7 cellular contexts compared by ENCODE assay signal in the genomic region with DNA sequence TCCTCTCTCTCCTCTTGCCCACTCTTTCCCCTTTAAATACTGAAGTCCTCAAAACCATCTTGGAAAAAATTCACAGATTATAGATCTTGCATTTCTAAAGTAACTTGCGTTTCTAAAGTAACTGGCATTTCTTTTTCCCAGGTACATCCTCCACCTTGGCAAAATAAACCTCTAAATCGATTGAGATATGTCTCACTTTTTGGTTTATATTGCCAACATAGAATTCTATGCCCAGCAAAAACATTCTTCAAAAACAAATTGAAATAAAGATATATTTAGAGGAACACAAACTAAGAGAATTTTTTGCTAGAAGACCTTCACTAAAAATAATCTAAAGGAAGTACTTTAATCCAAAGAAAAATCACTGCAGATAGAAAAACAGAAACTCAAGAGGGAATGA.
"Had no signal": no experiment of that assay in that cellular context is flagged by ENCODE, and none has a peak within 500 bp of the region (broad histone marks: within the 10 kb centered on the region; RNA-seq: fewer than 3 reads in every experiment).

No MANE protein-coding gene starts in this region.

- DNase-seq: GM23248, GOT3, H7, IMR-90 had no signal

- H3K9me3 ChIP-seq: HAP-1 had no signal

- H3K27ac ChIP-seq: GM23248 had no signal

- H3K4me1 ChIP-seq: HAP-1 had no signal

- H3K9ac ChIP-seq: GM23248 had no signal

- ATAC-seq: HCT116, K562 had no signal

- H3K36me3 ChIP-seq: HAP-1 had no signal

- H3K4me3 ChIP-seq: GM23248, HAP-1, K562 had no signal
